Comparison of ENCODE assay signal across 8 cellular contexts in genomic region chr19:9140159-9140874, GRCh38. TPM values are rescaled to one million over a fixed set of nuclear protein-coding genes. Genes with fewer than 3 reads are reported as not detected.
A peak's percentile ranks its signal among the peaks of the same experiment; 100 is the strongest.
DNase-seq lines count a peak whose midpoint lies in the region; ATAC-seq and TF ChIP-seq lines count a peak whose summit lies in the region.

ZNF317 (plus strand) TSS chr19:9140397; CDS start chr19:9156017, 15,620 bp downstream.

- H3K27ac ChIP-seq in A673 (ENCODE audit: low read depth, low read length, poor library complexity, severe bottlenecking) (peak within 1 kb of the TSS; percentile 85), WERI-Rb-1 (peak within 1 kb of the TSS; percentile 88), smooth muscle cell (ENCODE audit: low read depth) (peak within 1 kb of the TSS; percentile 63)

- H3K4me1 ChIP-seq in A673 (ENCODE audit: insufficient read depth, low read length, poor library complexity, severe bottlenecking) = no peaks in the 10 kb centered on the region
- H3K4me1 ChIP-seq in smooth muscle cell (ENCODE audit: low read depth) = peaks cover 13% of the 10 kb centered on the region

- H3K4me3 ChIP-seq in A673 (ENCODE audit: low read depth, low read length, poor library complexity, severe bottlenecking) (peak within 1 kb of the TSS; percentile 83), WERI-Rb-1 (ENCODE audit: low read depth, low read length) (peak within 1 kb of the TSS; percentile 65), cardiac fibroblast (replicated peaks in 1 of 2; ENCODE audit: low read depth in 2 of 2, low read length in 2 of 2) (peak within 1 kb of the TSS; percentile 88 to 97), smooth muscle cell (peak within 1 kb of the TSS; percentile 85)

- H3K27me3 ChIP-seq in A673 (replicated peaks; ENCODE audit: insufficient read depth, low read depth, low read length, poor library complexity) = no peaks in the 10 kb centered on the region
- peaks cover 8% of the 10 kb centered on the region for H3K27me3 ChIP-seq in WERI-Rb-1 (ENCODE audit: insufficient read depth, low read depth, severe bottlenecking)
- no peaks in the 10 kb centered on the region for H3K27me3 ChIP-seq in smooth muscle cell (ENCODE audit: low read depth)

- POLR2A ChIA-PET in A673 (lab: Charles Lee; ENCODE audit: low non-redundant PET) = no interaction called here

- peak; percentile 87 for ATAC-seq in GM18870 (IDR thresholded peaks at IDR 0.05; ENCODE audit: unreplicated experiment)
- ATAC-seq in HG03135 (IDR thresholded peaks at IDR 0.05; ENCODE audit: unreplicated experiment) = peak; percentile 94

- H4K20me1 ChIP-seq in smooth muscle cell (ENCODE audit: low read depth) = peaks cover 5% of the 10 kb centered on the region

- DNase-seq in A673 (ENCODE audit: low spot score) (peak; percentile 95), NCI-H2227 (lab: John Stamatoyannopoulos, UW; ENCODE audit: unreplicated experiment) (peak; percentile 92), WERI-Rb-1 (peak; percentile 89), cardiac fibroblast (ENCODE audit: low read depth in 2 of 2) (peak; percentile 93 to 94), iPS-NIHi7 (ENCODE audit: extremely low spot score) (peak; percentile 91), smooth muscle cell (lab: John Stamatoyannopoulos, UW; ENCODE audit: unreplicated experiment) (peak; percentile 53)

- peaks cover 28% of the 10 kb centered on the region for H3K9me3 ChIP-seq in A673 (ENCODE audit: low read depth, low read length, poor library complexity, severe bottlenecking)
- peaks cover 4% of the 10 kb centered on the region for H3K9me3 ChIP-seq in WERI-Rb-1 (ENCODE audit: severe bottlenecking)
- peaks cover 15% of the 10 kb centered on the region for H3K9me3 ChIP-seq in smooth muscle cell (replicated peaks; ENCODE audit: low read depth)

- TF ChIP-seq CTCF in A673 (conservative IDR thresholded peaks at IDR 0.05; ENCODE audit: low read depth, low read length) = no peak
- TF ChIP-seq CTCF in WERI-Rb-1 (IDR thresholded peaks at IDR 0.05; ENCODE audit: low read depth, low read length) = no peak
- no peak for TF ChIP-seq CTCF in cardiac fibroblast (IDR thresholded peaks at IDR 0.05; ENCODE audit: low read depth, low read length)
- TF ChIP-seq CTCF in smooth muscle cell (IDR thresholded peaks at IDR 0.05; ENCODE audit: borderline replicate concordance, insufficient read depth, poor library complexity, severe bottlenecking) = no peak

- peaks cover 51% of the 10 kb centered on the region for H3K79me2 ChIP-seq in smooth muscle cell (ENCODE audit: low read depth)

- peak within 1 kb of the TSS; percentile 89 for H3K4me2 ChIP-seq in smooth muscle cell

- peaks cover 19% of the 10 kb centered on the region for H3K36me3 ChIP-seq in A673 (ENCODE audit: insufficient read depth, low read length, poor library complexity, severe bottlenecking)
- peaks cover 11% of the 10 kb centered on the region for H3K36me3 ChIP-seq in WERI-Rb-1
- H3K36me3 ChIP-seq in smooth muscle cell (ENCODE audit: low read depth) = peaks cover 4% of the 10 kb centered on the region

- H3F3A ChIP-seq in smooth muscle cell (ENCODE audit: low read depth) = peaks cover 3% of the 10 kb centered on the region

- under 1% methylated on average over 43 of the region's 43 CpGs for WGBS in smooth muscle cell (ENCODE audit: low lambda C conversion rate)

- intact Hi-C loops in A673 (cut with micrococcal nuclease; ENCODE audit: unreplicated experiment) = no loop called here

- CTCF ChIA-PET in A673 (lab: Charles Lee) = no interaction called here

- peak within 1 kb of the TSS; percentile 95 for H3K9ac ChIP-seq in smooth muscle cell (ENCODE audit: low read depth)

- H2AFZ ChIP-seq in smooth muscle cell (ENCODE audit: low read depth) = peak within 1 kb of the TSS; percentile 97

- no TSS peak for BruUV-seq in A673 (replicated peaks; lab: Mats Ljungman, UMichigan)

RNA-seq across cellular contexts. Expression of gene ZNF317, which starts in this region (rescaled TPM):
- total RNA-seq in A673 (2021) = 46.2 and 50.6 TPM in 2 replicates
- total RNA-seq in smooth muscle cell = 19.0 and 23.8 TPM in 2 replicates
- polyA plus RNA-seq in smooth muscle cell = 19.6 and 22.1 TPM in 2 replicates

Comparison
In these comparisons a context has a peak if more than half of its experiments do, and no peak if none do; other contexts are left out.
1. Peak in every context shown above with its lines: DNase-seq, ATAC-seq, H3K4me3 ChIP-seq and H3K27ac ChIP-seq.